ENCODE assay signal across 8 cellular contexts in the genomic region with DNA sequence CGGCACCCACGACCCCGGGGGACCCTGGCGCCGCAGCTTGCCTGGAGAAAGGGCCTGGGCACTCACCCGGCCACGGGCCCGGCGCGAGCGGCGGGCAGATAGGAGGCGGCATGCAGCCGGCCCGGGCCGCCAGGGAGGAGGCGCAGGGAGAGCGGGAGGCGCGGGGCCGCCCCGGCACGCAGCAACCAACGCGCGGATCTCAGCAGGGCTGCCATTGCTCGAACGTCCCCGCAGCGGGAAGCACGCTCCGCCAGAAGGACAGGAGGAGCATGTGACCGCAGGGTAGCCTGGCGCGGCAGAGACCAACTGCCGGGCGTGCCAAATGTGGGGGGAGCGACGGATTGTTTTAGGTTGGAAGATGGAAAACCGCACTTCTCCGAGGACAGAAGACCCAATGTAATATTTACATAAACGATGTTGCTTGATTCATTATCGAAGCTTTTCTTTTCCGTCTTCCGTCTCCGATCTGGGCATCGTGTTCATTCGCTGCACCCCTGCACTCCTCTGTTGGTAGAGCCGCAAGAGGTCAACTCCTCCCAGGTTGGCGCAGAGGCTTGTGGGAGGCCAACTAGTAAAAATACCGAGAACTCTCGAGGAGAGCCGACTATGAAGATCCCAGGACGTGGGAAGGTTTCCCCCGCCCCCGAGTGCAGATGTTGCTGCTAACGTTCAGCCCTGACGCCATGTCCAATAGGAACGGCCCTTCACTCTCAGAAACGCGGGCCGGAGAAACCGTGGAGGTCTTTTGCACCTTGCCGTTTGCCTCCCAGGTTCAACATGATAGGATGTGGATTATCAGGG.
DNase-seq lines count a peak whose midpoint lies in the region; ATAC-seq and TF ChIP-seq lines count a peak whose summit lies in the region.

Gene LRPPRC (minus strand): TSS at position 257 of the 801 bp plus-strand sequence. CDS start 42 bp downstream, at position 215.

- H3K9me3 Mint-ChIP-seq in activated naive CD4-positive, alpha-beta T cell treated with anti-CD3 and anti-CD28 coated beads, Interleukin-2, amount 50 U/mL, for 24 hours, result no peaks in the 10 kb centered on the region

- DNase-seq in GM04504 (ENCODE audit: low read depth) (peak; percentile 92), NCI-H1092 (lab: John Stamatoyannopoulos, UW) (peak; percentile 82), germinal center (ENCODE audit: low spot score) (peak; percentile 93), non-pigmented ciliary epithelial cell (ENCODE audit: low read depth) (peak; percentile 88), superior temporal gyrus (ENCODE audit: extremely low spot score) (peak; percentile 96)

- no peaks in the 10 kb centered on the region for H3K27me3 Mint-ChIP-seq in activated naive CD4-positive, alpha-beta T cell treated with anti-CD3 and anti-CD28 coated beads, Interleukin-2, amount 50 U/mL, for 24 hours

- H3K4me3 Mint-ChIP-seq in activated naive CD4-positive, alpha-beta T cell treated with anti-CD3 and anti-CD28 coated beads, Interleukin-2, amount 50 U/mL, for 24 hours, result peak within 1 kb of the TSS; percentile 92

- peak; percentile 93 for ATAC-seq in HG02571 (IDR thresholded peaks at IDR 0.05; ENCODE audit: unreplicated experiment)
- peak; percentile 98 for ATAC-seq in SK-N-SH treated with all-trans-retinoic acid at 6 μM for 48 hours

- peaks cover 24% of the 10 kb centered on the region for H3K36me3 Mint-ChIP-seq in activated naive CD4-positive, alpha-beta T cell treated with anti-CD3 and anti-CD28 coated beads, Interleukin-2, amount 50 U/mL, for 24 hours

- H3K4me1 Mint-ChIP-seq in activated naive CD4-positive, alpha-beta T cell treated with anti-CD3 and anti-CD28 coated beads, Interleukin-2, amount 50 U/mL, for 24 hours, result peaks cover 38% of the 10 kb centered on the region

- peak within 1 kb of the TSS; percentile 96 for H3K27ac Mint-ChIP-seq in activated naive CD4-positive, alpha-beta T cell treated with anti-CD3 and anti-CD28 coated beads, Interleukin-2, amount 50 U/mL, for 24 hours

TF ChIP-seq in SK-N-SH treated with all-trans-retinoic acid at 6 μM for 48 hours, 23 proteins besides CTCF, POLR2A, EP300 and RAD21:
- no peak for TF ChIP-seq ARNTL (CRISPR knock-in tag; IDR thresholded peaks at IDR 0.05; ENCODE audit: borderline replicate concordance, low read depth)
- TF ChIP-seq ZNF70 (CRISPR knock-in tag; IDR thresholded peaks at IDR 0.05), result 0 out of 2 replicates have a peak, but pooled peaks have one; percentile 16
- TF ChIP-seq, protein P1, sequence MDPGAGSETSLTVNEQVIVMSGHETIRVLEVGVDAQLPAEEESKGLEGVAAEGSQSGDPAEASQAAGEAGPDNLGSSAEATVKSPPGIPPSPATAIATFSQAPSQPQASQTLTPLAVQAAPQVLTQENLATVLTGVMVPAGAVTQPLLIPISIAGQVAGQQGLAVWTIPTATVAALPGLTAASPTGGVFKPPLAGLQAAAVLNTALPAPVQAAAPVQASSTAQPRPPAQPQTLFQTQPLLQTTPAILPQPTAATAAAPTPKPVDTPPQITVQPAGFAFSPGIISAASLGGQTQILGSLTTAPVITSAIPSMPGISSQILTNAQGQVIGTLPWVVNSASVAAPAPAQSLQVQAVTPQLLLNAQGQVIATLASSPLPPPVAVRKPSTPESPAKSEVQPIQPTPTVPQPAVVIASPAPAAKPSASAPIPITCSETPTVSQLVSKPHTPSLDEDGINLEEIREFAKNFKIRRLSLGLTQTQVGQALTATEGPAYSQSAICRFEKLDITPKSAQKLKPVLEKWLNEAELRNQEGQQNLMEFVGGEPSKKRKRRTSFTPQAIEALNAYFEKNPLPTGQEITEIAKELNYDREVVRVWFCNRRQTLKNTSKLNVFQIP (CRISPR knock-in tag; IDR thresholded peaks at IDR 0.05; ENCODE audit: borderline replicate concordance, low read depth), result no peak

Comparison
In these comparisons a context has a peak if more than half of its experiments do, and no peak if none do; other contexts are left out.
1. Peak in every context shown above with its lines: DNase-seq and ATAC-seq.